8 cellular contexts compared by ENCODE assay signal in the genomic region with DNA sequence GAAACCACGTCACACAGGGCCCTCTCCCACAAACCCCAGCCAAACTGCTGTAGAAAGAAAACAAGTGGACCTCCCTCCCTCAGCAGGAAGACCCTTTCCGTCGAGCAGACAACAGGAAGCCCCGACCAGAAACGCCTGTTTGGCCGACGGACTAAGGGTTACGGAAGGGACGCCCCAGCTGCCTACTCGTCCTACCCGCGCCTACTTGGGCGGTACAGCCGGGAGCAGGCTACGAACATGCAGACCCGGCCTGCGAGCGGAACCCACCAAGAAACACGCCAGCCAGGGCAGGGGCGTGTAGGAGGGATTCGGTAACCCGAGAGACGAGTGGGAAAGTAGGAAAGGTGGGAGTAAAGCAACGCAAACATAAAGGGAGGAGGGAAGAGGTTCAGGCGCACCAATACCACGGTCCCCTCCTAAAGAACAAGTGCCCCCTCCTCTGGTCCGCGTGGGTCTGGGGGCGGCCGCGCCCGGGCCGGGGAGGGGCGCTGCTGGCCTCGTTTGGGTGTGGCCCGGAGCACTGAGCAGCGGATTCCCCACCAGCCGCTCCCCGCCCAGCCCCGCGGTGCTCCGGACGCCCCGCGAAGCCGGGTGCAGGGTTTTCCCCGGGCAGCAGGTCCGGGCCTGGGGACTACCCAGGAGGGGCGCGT. TPM values are rescaled to one million over a fixed set of nuclear protein-coding genes. Genes with fewer than 3 reads are reported as not detected.
DNase-seq lines count a peak whose midpoint lies in the region; TF ChIP-seq lines count a peak whose summit lies in the region.

No MANE protein-coding gene starts in this region.

- H3K9me3 ChIP-seq in OCI-LY3 (ENCODE audit: insufficient read depth, low read length) (no peaks in the 10 kb centered on the region), right atrium auricular region (no peaks in the 10 kb centered on the region), skeletal muscle tissue (ENCODE audit: control insufficient read depth in 3 of 3, low read length in 3 of 3) (no peaks in the 10 kb centered on the region)

- CTCF ChIA-PET in GM10248 (lab: Yijun Ruan, JAX) = interaction anchor here (1.2 to 2.0 kb wide), 3 partner anchors 8 to 60 kb away, joined by 3 to 7 read pairs (median 5); no protein-coding TSS in a partner anchor

- H3K79me2 ChIP-seq in OCI-LY3 (ENCODE audit: low read length) = peaks cover 11% of the 10 kb centered on the region; the same call in 1 of the 2 replicates

- no peaks in the 10 kb centered on the region for H3K27me3 Mint-ChIP-seq in activated naive CD4-positive, alpha-beta T cell treated with anti-CD3 and anti-CD28 coated beads, Interleukin-2, amount 50 U/mL, for 24 hours

- H4K20me1 ChIP-seq in OCI-LY3 (ENCODE audit: insufficient read depth, low read length) = peaks cover 36% of the 10 kb centered on the region; the same call in 1 of the 2 replicates

- no peaks in the 10 kb centered on the region for H3K36me3 Mint-ChIP-seq in activated naive CD4-positive, alpha-beta T cell treated with anti-CD3 and anti-CD28 coated beads, Interleukin-2, amount 50 U/mL, for 24 hours

- H3K36me3 ChIP-seq in OCI-LY3 (replicated peaks; ENCODE audit: low read depth, low read length) (no peaks in the 10 kb centered on the region), right atrium auricular region (no peaks in the 10 kb centered on the region), skeletal muscle tissue (ENCODE audit: control insufficient read depth in 3 of 3, insufficient read depth in 3 of 3, low read length in 3 of 3) (no peaks in the 10 kb centered on the region)

- H3K9ac ChIP-seq in OCI-LY3 (ENCODE audit: low read length) = peak overlapping the region; percentile 78
- peak overlapping the region; percentile 56 to 85 (median 81) for H3K9ac ChIP-seq in skeletal muscle tissue (ENCODE audit: low read depth in 1 of 3, low read length in 3 of 3)

- H3K9me3 Mint-ChIP-seq in activated naive CD4-positive, alpha-beta T cell treated with anti-CD3 and anti-CD28 coated beads, Interleukin-2, amount 50 U/mL, for 24 hours = no peaks in the 10 kb centered on the region

- H2AFZ ChIP-seq in OCI-LY3 (ENCODE audit: low read depth, low read length) = peak overlapping the region; percentile 64; the same call in 1 of the 2 replicates

- H3K27ac Mint-ChIP-seq in activated naive CD4-positive, alpha-beta T cell treated with anti-CD3 and anti-CD28 coated beads, Interleukin-2, amount 50 U/mL, for 24 hours = peak overlapping the region; percentile 46

- peak overlapping the region; percentile 90 for H3K4me3 Mint-ChIP-seq in activated naive CD4-positive, alpha-beta T cell treated with anti-CD3 and anti-CD28 coated beads, Interleukin-2, amount 50 U/mL, for 24 hours

- peaks cover 61% of the 10 kb centered on the region for H3K4me1 Mint-ChIP-seq in activated naive CD4-positive, alpha-beta T cell treated with anti-CD3 and anti-CD28 coated beads, Interleukin-2, amount 50 U/mL, for 24 hours

- peak; percentile 46 for DNase-seq in GM10248 (ENCODE audit: extremely low spot score)
- DNase-seq in right atrium auricular region (ENCODE audit: low spot score) = no peak
- no peak for DNase-seq in GM03348 (ENCODE audit: low spot score)
- DNase-seq in COR-L47 (lab: John Stamatoyannopoulos, UW) = no peak
- DNase-seq in occipital lobe (lab: John Stamatoyannopoulos, UW) = no peak

- H3K4me2 ChIP-seq in OCI-LY3 (ENCODE audit: low read length) = peak overlapping the region; percentile 96

- H3K4me3 ChIP-seq in OCI-LY3 (ENCODE audit: low read length) = peak overlapping the region; percentile 86
- peak overlapping the region; percentile 88 to 94 for H3K4me3 ChIP-seq in right atrium auricular region
- H3K4me3 ChIP-seq in skeletal muscle tissue (ENCODE audit: low read length in 3 of 3) = peak overlapping the region; percentile 66 to 89 (median 86)

- H3K27ac ChIP-seq in OCI-LY3 (ENCODE audit: low read length) (peak overlapping the region; percentile 4; the same call in 1 of the 2 replicates), right atrium auricular region (peak overlapping the region; percentile 94 to 96), skeletal muscle tissue (ENCODE audit: low read depth, low read length) (peak overlapping the region; percentile 71)

- H3K4me1 ChIP-seq in OCI-LY3 (ENCODE audit: low read length) = peaks cover 28% of the 10 kb centered on the region
- H3K4me1 ChIP-seq in right atrium auricular region = peaks cover 4 to 59% of the 10 kb centered on the region in 2 donors
- peaks cover 38 to 50% (median 49%) of the 10 kb centered on the region in 3 donors for H3K4me1 ChIP-seq in skeletal muscle tissue (ENCODE audit: control insufficient read depth in 3 of 3, insufficient read depth in 3 of 3, low read length in 3 of 3)

- H3K27me3 ChIP-seq in OCI-LY3 (ENCODE audit: low read depth, low read length) (peaks cover 65% of the 10 kb centered on the region), right atrium auricular region (no peaks in the 10 kb centered on the region), skeletal muscle tissue (ENCODE audit: control insufficient read depth in 3 of 3, insufficient read depth in 3 of 3, low read length in 3 of 3) (peaks cover 0 to 19% (median 0%) of the 10 kb centered on the region in 3 donors)

- POLR2A ChIA-PET in GM10248 (lab: Yijun Ruan, JAX) = no interaction called here

- no peak for TF ChIP-seq CTCF in GM10248 (IDR thresholded peaks at IDR 0.05; ENCODE audit: control extremely low read depth, extremely low read depth, low read depth, missing control alignments)
- TF ChIP-seq CTCF in OCI-LY3 (IDR thresholded peaks at IDR 0.05; ENCODE audit: low read depth, low read length) = no peak
- TF ChIP-seq CTCF in right atrium auricular region (IDR thresholded peaks at IDR 0.05) = no peak

RNA-seq across cellular contexts. Expression of a gene that starts 0.5 kb away (rescaled TPM):
- 100 to 1,000 TPM in 1 of 2 donors, 10 to 100 TPM in 1; 75.2 to 116 TPM for total RNA-seq in right atrium auricular region
- 43.8 TPM for total RNA-seq in skeletal muscle tissue
- total RNA-seq in occipital lobe = 2.8 TPM

RNA-seq across cellular contexts. Expression of a gene that starts 43.6 kb away (rescaled TPM):
- total RNA-seq in right atrium auricular region = 100 to 1,000 TPM in 1 of 2 donors, 10 to 100 TPM in 1; 59.0 to 172 TPM
- total RNA-seq in skeletal muscle tissue = 10.4 TPM
- 0.78 TPM for total RNA-seq in occipital lobe

Comparison
In these comparisons a context has a peak if more than half of its experiments do, and no peak if none do; other contexts are left out.
1. H3K27ac ChIP-seq: peak in every context shown above with its lines; median percentile 95 in right atrium auricular region; 71 in skeletal muscle tissue; 4 in OCI-LY3.
2. RNA of a gene that starts 0.5 kb away (total RNA-seq): 75.2 to 116 TPM in right atrium auricular region and 43.8 TPM in skeletal muscle tissue (single experiment); 2.8 TPM in occipital lobe (single experiment); every median in the first group is over 10 times any median in the second.
3. Peak in every context shown above with its lines, with median percentiles within 50 percentile points of each other: H3K4me3 ChIP-seq.